In the genomic region with DNA sequence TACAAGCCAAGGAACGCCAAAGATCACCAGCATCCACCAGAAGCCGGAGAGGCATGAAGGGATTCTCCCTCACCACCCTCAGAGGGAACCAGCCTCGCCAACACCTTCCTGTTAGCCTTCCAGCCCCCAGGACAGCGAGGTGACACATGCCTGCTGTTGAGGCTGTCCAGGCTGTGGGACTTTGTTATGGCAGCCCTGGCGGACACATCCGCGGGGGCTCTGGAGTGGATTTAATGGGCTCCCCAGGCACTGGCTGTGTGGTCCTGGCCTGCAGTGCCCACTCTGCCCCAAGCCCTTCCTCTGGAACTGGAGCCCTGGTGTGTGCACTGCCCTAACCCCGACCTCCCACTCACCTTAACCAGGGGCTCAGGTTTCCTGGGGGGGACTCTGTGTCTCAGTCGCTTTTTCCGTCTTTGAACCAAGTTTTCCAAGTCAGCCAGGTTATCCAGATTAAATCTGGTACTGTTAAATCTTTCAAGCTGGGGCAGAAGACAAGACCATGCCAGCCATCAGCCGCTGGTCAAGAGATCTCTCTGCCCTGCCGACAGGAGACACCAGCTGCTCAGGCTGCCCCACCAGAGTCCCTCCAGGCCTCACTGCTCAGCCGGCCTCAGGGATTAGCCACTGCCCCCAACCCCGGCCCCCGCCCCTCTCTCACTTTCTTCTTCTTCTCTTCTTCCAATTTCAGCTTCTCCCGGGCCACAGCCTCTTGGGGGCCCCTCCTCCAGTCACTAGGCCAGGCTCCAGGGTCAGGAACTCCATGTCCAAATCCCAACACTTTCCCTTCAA, we compare ENCODE assay signal across 1 cellular context.
TF ChIP-seq lines count a peak whose summit lies in the region.

No MANE protein-coding gene starts in this region.

TF ChIP-seq in HepG2, 621 proteins besides CTCF, POLR2A, EP300 and RAD21:
- TF ChIP-seq NFKB2 (CRISPR knock-in tag; IDR thresholded peaks at IDR 0.05; ENCODE audit: borderline replicate concordance) (peak; percentile 16; the same call in 1 of the 2 replicates), AGO2 (optimal IDR thresholded peaks at IDR 0.05; ENCODE audit: low read depth, low read length) (peak; percentile 71), ZNF124 (CRISPR knock-in tag; IDR thresholded peaks at IDR 0.05) (no peak), RBM22 (optimal IDR thresholded peaks at IDR 0.05; ENCODE audit: low read length) (peak; percentile 55), RELA (CRISPR knock-in tag; IDR thresholded peaks at IDR 0.05) (no peak), RBM39 (IDR thresholded peaks at IDR 0.05; ENCODE audit: low read depth, low read length, poor library complexity, severe bottlenecking) (no peak), REXO4 (CRISPR knock-in tag; IDR thresholded peaks at IDR 0.05; ENCODE audit: borderline replicate concordance) (no peak), POLR2G (IDR thresholded peaks at IDR 0.05; ENCODE audit: low read depth, low read length) (peak; percentile 57; the same call in 1 of the 2 replicates), NONO (IDR thresholded peaks at IDR 0.05) (no peak), NONO (CRISPR knock-in tag; conservative IDR thresholded peaks at IDR 0.05) (no peak), ETV5 (CRISPR knock-in tag; IDR thresholded peaks at IDR 0.05; ENCODE audit: borderline replicate concordance) (no peak)
- TF ChIP-seq, protein P1, sequence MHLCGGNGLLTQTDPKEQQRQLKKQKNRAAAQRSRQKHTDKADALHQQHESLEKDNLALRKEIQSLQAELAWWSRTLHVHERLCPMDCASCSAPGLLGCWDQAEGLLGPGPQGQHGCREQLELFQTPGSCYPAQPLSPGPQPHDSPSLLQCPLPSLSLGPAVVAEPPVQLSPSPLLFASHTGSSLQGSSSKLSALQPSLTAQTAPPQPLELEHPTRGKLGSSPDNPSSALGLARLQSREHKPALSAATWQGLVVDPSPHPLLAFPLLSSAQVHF (CRISPR knock-in tag; IDR thresholded peaks at IDR 0.05) = 0 out of 2 replicates have a peak, but pooled peaks have one; percentile 40
